In the genomic region with DNA sequence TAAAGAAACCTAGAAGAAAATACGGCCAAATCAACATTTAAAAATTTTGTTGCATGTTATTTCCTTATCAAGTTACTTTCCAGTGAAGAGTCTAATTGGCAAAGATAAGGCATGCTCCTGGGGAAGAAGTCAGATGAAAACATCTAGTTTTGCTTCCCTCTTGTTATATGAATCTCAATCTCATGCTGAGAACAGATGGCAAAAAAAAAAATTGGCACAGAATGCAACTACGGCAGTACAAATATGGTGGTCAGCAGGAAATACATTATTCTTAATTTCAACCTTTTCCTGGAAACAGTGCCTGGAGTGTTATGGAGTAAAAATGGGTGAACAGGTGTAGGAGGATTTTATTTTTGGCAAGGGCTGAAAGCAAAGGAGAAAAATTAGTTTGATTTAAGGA, we compare ENCODE assay signal across 16 cellular contexts. TPM values are rescaled to one million over a fixed set of nuclear protein-coding genes. Genes with fewer than 3 reads are reported as not detected.
A peak's percentile ranks its signal among the peaks of the same experiment; 100 is the strongest.
DNase-seq lines count a peak whose midpoint lies in the region; ATAC-seq and TF ChIP-seq lines count a peak whose summit lies in the region.
"Had no signal": no experiment of that assay in that cellular context is flagged by ENCODE, and none has a peak within 500 bp of the region (broad histone marks: within the 10 kb centered on the region; RNA-seq: fewer than 3 reads in every experiment).

No MANE protein-coding gene starts in this region.

- no peaks in the 10 kb centered on the region for H3K27me3 ChIP-seq in OCI-LY3 (ENCODE audit: low read depth, low read length)
- H3K27me3 ChIP-seq: esophagus muscularis mucosa, Peyer's patch had no signal

- H3K27ac Mint-ChIP-seq in stimulated activated naive B cell treated with anti-CD40 and anti-IgM and Interleukin-4, amounts not matched to agents 10 μg/mL and 1 μg/mL and 100 μg/mL, for 72 hours = peak overlapping the region; percentile 4
- H3K27ac Mint-ChIP-seq: activated T-cell treated with anti-CD3 and anti-CD28 coated beads, Interleukin-2, amount 50 U/mL, for 72 hours; CD14-positive monocyte had no signal

- H3K36me3 ChIP-seq in OCI-LY3 (replicated peaks; ENCODE audit: low read depth, low read length) = no peaks in the 10 kb centered on the region
- H3K36me3 ChIP-seq: esophagus muscularis mucosa, Peyer's patch had no signal

- peak overlapping the region; percentile 3 to 20 for H3K4me3 Mint-ChIP-seq in stimulated activated naive B cell treated with anti-CD40 and anti-IgM and Interleukin-4, amounts not matched to agents 10 μg/mL and 1 μg/mL and 100 μg/mL, for 72 hours
- H3K4me3 Mint-ChIP-seq: activated T-cell treated with anti-CD3 and anti-CD28 coated beads, Interleukin-2, amount 50 U/mL, for 72 hours; CD14-positive monocyte had no signal

- DNase-seq in NCI-H146 treated with DMSO at 0.1 percent for 48 hours (lab: John Stamatoyannopoulos, UW; ENCODE audit: unreplicated experiment) (peak; percentile 29), dermis blood vessel endothelial cell (peak; percentile 59), Right ventricle myocardium superior (no peak)
- DNase-seq in stimulated activated naive B cell treated with anti-CD40 and anti-IgM and Interleukin-4, amounts not matched to agents 10 μg/mL and 1 μg/mL and 100 μg/mL, for 72 hours = no peak
- DNase-seq in stimulated activated naive CD4-positive, alpha-beta T cell treated with Interleukin-2 at 50 U/mL for 16 hours (lab: John Stamatoyannopoulos, UW) = no peak
- DNase-seq: activated T-cell treated with anti-CD3 and anti-CD28 coated beads, Interleukin-2, amount 50 U/mL, for 72 hours; cortex of kidney; hippocampal formation; Karpas-422; left colon; Peyer's patch; psoas muscle had no signal

- no peak overlapping the region for H3K27ac ChIP-seq in OCI-LY3 (ENCODE audit: low read length)
- H3K27ac ChIP-seq: esophagus muscularis mucosa, Peyer's patch had no signal

- H3K27me3 Mint-ChIP-seq in stimulated activated naive B cell treated with anti-CD40 and anti-IgM and Interleukin-4, amounts not matched to agents 10 μg/mL and 1 μg/mL and 100 μg/mL, for 72 hours = no peaks in the 10 kb centered on the region

- H3K4me1 ChIP-seq in OCI-LY3 (ENCODE audit: low read length) = peaks cover 21% of the 10 kb centered on the region
- H3K4me1 ChIP-seq: Peyer's patch had no signal

- peaks cover 4 to 5% of the 10 kb centered on the region in 2 donors for H3K36me3 Mint-ChIP-seq in stimulated activated naive B cell treated with anti-CD40 and anti-IgM and Interleukin-4, amounts not matched to agents 10 μg/mL and 1 μg/mL and 100 μg/mL, for 72 hours
- H3K36me3 Mint-ChIP-seq: CD14-positive monocyte had no signal

- no peak overlapping the region for H3K4me3 ChIP-seq in OCI-LY3 (ENCODE audit: low read length)
- H3K4me3 ChIP-seq: esophagus muscularis mucosa, Peyer's patch, psoas muscle had no signal

- intact Hi-C loops in Right ventricle myocardium superior (cut with DNase I) = no loop called here

- peaks cover 15% of the 10 kb centered on the region; the same call in 1 of the 2 replicates for H3K79me2 ChIP-seq in OCI-LY3 (ENCODE audit: low read length)

- no peaks in the 10 kb centered on the region for H3K9me3 ChIP-seq in OCI-LY3 (ENCODE audit: insufficient read depth, low read length)
- H3K9me3 ChIP-seq: esophagus muscularis mucosa, Peyer's patch, psoas muscle had no signal

- TF ChIP-seq CTCF in OCI-LY3 (IDR thresholded peaks at IDR 0.05; ENCODE audit: low read depth, low read length) = no peak

- H2AFZ ChIP-seq in OCI-LY3 (ENCODE audit: low read depth, low read length) = no peak overlapping the region

- peaks cover 5% of the 10 kb centered on the region; the same call in 1 of the 2 replicates for H4K20me1 ChIP-seq in OCI-LY3 (ENCODE audit: insufficient read depth, low read length)

- ATAC-seq in stimulated activated naive B cell treated with anti-CD40 and anti-IgM and Interleukin-4, amounts not matched to agents 10 μg/mL and 1 μg/mL and 100 μg/mL, for 72 hours (replicated peaks) = peak; percentile 30 to 41
- ATAC-seq in HG02885 (IDR thresholded peaks at IDR 0.05; ENCODE audit: poor library complexity, unreplicated experiment) = no peak
- ATAC-seq in Right ventricle myocardium superior (ENCODE audit: poor library complexity) = no peak
- ATAC-seq: activated T-cell treated with anti-CD3 and anti-CD28 coated beads, Interleukin-2, amount 50 U/mL, for 72 hours; left colon had no signal

- H3K4me2 ChIP-seq in OCI-LY3 (ENCODE audit: low read length) = peak overlapping the region; percentile 2; the same call in 1 of the 2 replicates

- H3K9me3 Mint-ChIP-seq in stimulated activated naive B cell treated with anti-CD40 and anti-IgM and Interleukin-4, amounts not matched to agents 10 μg/mL and 1 μg/mL and 100 μg/mL, for 72 hours = peaks cover 0 to 2% of the 10 kb centered on the region in 2 donors
- H3K9me3 Mint-ChIP-seq: activated T-cell treated with anti-CD3 and anti-CD28 coated beads, Interleukin-2, amount 50 U/mL, for 72 hours; CD14-positive monocyte had no signal

- peaks cover 40 to 72% of the 10 kb centered on the region in 2 donors for H3K4me1 Mint-ChIP-seq in stimulated activated naive B cell treated with anti-CD40 and anti-IgM and Interleukin-4, amounts not matched to agents 10 μg/mL and 1 μg/mL and 100 μg/mL, for 72 hours

- H3K9ac ChIP-seq in OCI-LY3 (ENCODE audit: low read length) = no peak overlapping the region

RNA-seq across cellular contexts. Expression of a gene that starts 32.8 kb away (rescaled TPM):
- total RNA-seq in dermis blood vessel endothelial cell (23.1 and 26.7 TPM in 2 replicates), Right ventricle myocardium superior (20.0 TPM)

RNA-seq across cellular contexts. Expression of a gene that starts 60.0 kb away (rescaled TPM):
- total RNA-seq in dermis blood vessel endothelial cell (1,017 and 1,050 TPM in 2 replicates), Right ventricle myocardium superior (532 TPM)

Comparison
In these comparisons a context has a peak if more than half of its experiments do, and no peak if none do; other contexts are left out.
1. DNase-seq: peak in NCI-H146 treated with DMSO at 0.1 percent for 48 hours (single experiment) and dermis blood vessel endothelial cell (single experiment); none in stimulated activated naive B cell treated with anti-CD40 and anti-IgM and Interleukin-4, amounts not matched to agents 10 μg/mL and 1 μg/mL and 100 μg/mL, for 72 hours (single experiment), Right ventricle myocardium superior (single experiment) and stimulated activated naive CD4-positive, alpha-beta T cell treated with Interleukin-2 at 50 U/mL for 16 hours (single experiment).
2. ATAC-seq: peak in stimulated activated naive B cell treated with anti-CD40 and anti-IgM and Interleukin-4, amounts not matched to agents 10 μg/mL and 1 μg/mL and 100 μg/mL, for 72 hours (2 of 2); none in HG02885 (single experiment) and Right ventricle myocardium superior (single experiment).